In the genomic region with DNA sequence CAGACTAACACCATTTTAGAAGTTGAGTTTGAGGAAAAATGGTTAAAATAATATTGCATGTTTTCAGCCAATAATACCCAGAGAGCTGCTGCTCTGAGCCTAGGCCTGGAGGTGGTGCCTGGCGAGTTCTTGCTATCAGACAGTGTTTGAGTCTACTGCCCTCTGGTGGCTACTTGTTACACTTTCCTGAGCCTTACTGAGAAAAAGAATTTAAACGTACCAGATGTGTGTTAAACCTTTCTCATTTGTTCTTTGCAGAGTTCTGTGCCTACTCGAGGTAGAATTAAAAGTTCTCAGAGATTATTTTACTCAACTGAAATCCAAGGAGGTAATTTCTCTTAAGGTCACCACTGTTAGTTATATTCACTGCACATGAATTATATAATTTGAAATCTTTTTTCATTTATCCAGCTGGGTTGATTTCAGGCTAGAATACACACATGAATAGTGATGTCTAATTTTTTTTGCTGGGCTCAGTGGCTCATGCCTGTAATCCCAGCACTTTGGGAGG, we compare ENCODE assay signal across 8 cellular contexts. TPM values are rescaled to one million over a fixed set of nuclear protein-coding genes. Genes with fewer than 3 reads are reported as not detected.
DNase-seq lines count a peak whose midpoint lies in the region; ATAC-seq and TF ChIP-seq lines count a peak whose summit lies in the region.

No MANE protein-coding gene starts in this region.

- no peak overlapping the region for H3K4me3 ChIP-seq in GM12864 (ENCODE audit: low read depth, low read length)
- no peak overlapping the region for H3K4me3 ChIP-seq in adrenal gland
- no peak overlapping the region for H3K4me3 ChIP-seq in left ventricle myocardium inferior

- intact Hi-C loops in adrenal gland (cut with DNase I) (loop anchor here (5.0 to 10.0 kb wide), 2 partner anchors 214 to 216 kb away; no protein-coding TSS in a partner anchor), left ventricle myocardium inferior (cut with micrococcal nuclease) (loop anchor here (5.0 kb wide), 1 partner anchor 221 kb away; no protein-coding TSS in a partner anchor)

- H3K27ac ChIP-seq in adrenal gland: no peak overlapping the region
- H3K27ac ChIP-seq in left ventricle myocardium inferior (replicated peaks): no peak overlapping the region

- 0 to 3% (median 0%) methylated on average over 3 of the region's 3 CpGs for WGBS in adrenal gland, 4 donors

- H3K4me1 ChIP-seq in adrenal gland (replicated peaks in 1 of 2) (peaks cover 21 to 22% of the 10 kb centered on the region in 2 donors), left ventricle myocardium inferior (peaks cover 26% of the 10 kb centered on the region)

- H3K9me3 ChIP-seq in adrenal gland (replicated peaks in 1 of 3) (no peaks in the 10 kb centered on the region), left ventricle myocardium inferior (replicated peaks) (no peaks in the 10 kb centered on the region)

- DNase-seq in GM12864 (ENCODE audit: low read depth): peak; percentile 84
- DNase-seq in NCI-H1694 treated with DMSO at 0.1 percent for 48 hours (lab: John Stamatoyannopoulos, UW): peak; percentile 85
- DNase-seq in T follicular helper cell (ENCODE audit: low read depth): peak; percentile 71
- DNase-seq in adrenal gland: peak; percentile 84 to 95 (median 86)
- DNase-seq in left ventricle myocardium inferior: peak; percentile 55
- DNase-seq in retina: peak; percentile 65

- ATAC-seq in HG02884 (IDR thresholded peaks at IDR 0.05; ENCODE audit: unreplicated experiment): peak; percentile 80
- ATAC-seq in HG02970 (IDR thresholded peaks at IDR 0.05; ENCODE audit: low FRiP score, unreplicated experiment): no peak

- TF ChIP-seq CTCF in GM12864 (IDR thresholded peaks at IDR 0.05; ENCODE audit: low read depth, low read length, missing control alignments) (peak; percentile 76), adrenal gland (IDR thresholded peaks at IDR 0.05) (peak; percentile 90 to 96 (median 94)), left ventricle myocardium inferior (IDR thresholded peaks at IDR 0.05; ENCODE audit: borderline replicate concordance) (peak; percentile 96)

- TF ChIP-seq POLR2A in adrenal gland (IDR thresholded peaks at IDR 0.05): no peak

- H3K36me3 ChIP-seq in adrenal gland (replicated peaks in 1 of 2) (no peaks in the 10 kb centered on the region), left ventricle myocardium inferior (no peaks in the 10 kb centered on the region)

- H3K27me3 ChIP-seq in adrenal gland: no peaks in the 10 kb centered on the region
- no peaks in the 10 kb centered on the region for H3K27me3 ChIP-seq in left ventricle myocardium inferior (ENCODE audit: low read depth)

RNA-seq across cellular contexts. Expression of a gene that starts 38.2 kb away (rescaled TPM):
- 10 to 100 TPM in 6 of 8 donors, 1 to 10 TPM in 2; 3.6 to 18.0 (median 11.8) TPM for total RNA-seq in adrenal gland
- polyA plus RNA-seq in adrenal gland: 10 to 100 TPM; 11.1 to 14.0 (median 13.9) TPM
- 5.7 TPM for total RNA-seq in left ventricle myocardium inferior
